11 cellular contexts compared by ENCODE assay signal in genomic region chr9:114389612-114390368, GRCh38. TPM values are rescaled to one million over a fixed set of nuclear protein-coding genes. Genes with fewer than 3 reads are reported as not detected.
DNase-seq lines count a peak whose midpoint lies in the region; ATAC-seq and TF ChIP-seq lines count a peak whose summit lies in the region.
"Had no signal": no experiment of that assay in that cellular context is flagged by ENCODE, and none has a peak within 500 bp of the region (broad histone marks: within the 10 kb centered on the region; RNA-seq: fewer than 3 reads in every experiment).

No MANE protein-coding gene starts in this region.

- H3K4me1 ChIP-seq in left ventricle myocardium inferior = peaks cover 66% of the 10 kb centered on the region
- peaks cover 70% of the 10 kb centered on the region for H3K4me1 ChIP-seq in upper lobe of right lung

- H3K27me3 ChIP-seq in left ventricle myocardium inferior (ENCODE audit: low read depth) (no peaks in the 10 kb centered on the region), WERI-Rb-1 (ENCODE audit: insufficient read depth, low read depth, severe bottlenecking) (no peaks in the 10 kb centered on the region), upper lobe of right lung (no peaks in the 10 kb centered on the region)

- H3K4me3 ChIP-seq in left ventricle myocardium inferior = no peak overlapping the region
- H3K4me3 ChIP-seq in WERI-Rb-1 (ENCODE audit: low read depth, low read length) = no peak overlapping the region
- H3K4me3 ChIP-seq in upper lobe of right lung = no peak overlapping the region

- H3K36me3 ChIP-seq in left ventricle myocardium inferior (no peaks in the 10 kb centered on the region), WERI-Rb-1 (peaks cover 64% of the 10 kb centered on the region), upper lobe of right lung (no peaks in the 10 kb centered on the region)

- no peak for TF ChIP-seq CTCF in left ventricle myocardium inferior (IDR thresholded peaks at IDR 0.05; ENCODE audit: borderline replicate concordance)
- TF ChIP-seq CTCF in WERI-Rb-1 (IDR thresholded peaks at IDR 0.05; ENCODE audit: low read depth, low read length) = peak; percentile 18; the same call in 1 of the 2 replicates
- TF ChIP-seq CTCF in upper lobe of right lung (IDR thresholded peaks at IDR 0.05) = no peak

- DNase-seq in left ventricle myocardium inferior (no peak), cardiac septum (ENCODE audit: low spot score) (no peak), WERI-Rb-1 (no peak), left kidney (ENCODE audit: low read depth, low spot score) (peak; percentile 60), upper lobe of right lung (no peak), T-helper 9 cell (no peak)
- DNase-seq: activated effector memory CD4-positive, alpha-beta T cell treated with Interleukin-2 at 50 U/mL for 16 hours; C1 segment of cervical spinal cord; HCEC 1CT had no signal

- H3K9me3 ChIP-seq in left ventricle myocardium inferior (replicated peaks) = no peaks in the 10 kb centered on the region
- peaks cover 2% of the 10 kb centered on the region for H3K9me3 ChIP-seq in WERI-Rb-1 (ENCODE audit: severe bottlenecking)
- no peaks in the 10 kb centered on the region for H3K9me3 ChIP-seq in upper lobe of right lung

- ATAC-seq in upper lobe of right lung = no peak
- no peak for ATAC-seq in GM18867 (IDR thresholded peaks at IDR 0.05; ENCODE audit: unreplicated experiment)
- no peak for ATAC-seq in HG02678 (IDR thresholded peaks at IDR 0.05; ENCODE audit: unreplicated experiment)

- H3K27ac ChIP-seq in left ventricle myocardium inferior (replicated peaks) (peak overlapping the region; percentile 42), WERI-Rb-1 (peak overlapping the region; percentile 16; the same call in 1 of the 2 replicates), upper lobe of right lung (peak overlapping the region; percentile 96)

- intact Hi-C loops in left ventricle myocardium inferior (cut with micrococcal nuclease) (no loop called here), cardiac septum (cut with DNase I) (no loop called here), upper lobe of right lung (cut with DNase I) (no loop called here)

RNA-seq across cellular contexts. Expression of gene AKNA, which starts 2.0 kb away (rescaled TPM):
- total RNA-seq in left ventricle myocardium inferior (6.3 TPM), cardiac septum (4.5 TPM), upper lobe of right lung (54.7 TPM)

Comparison
In these comparisons a context has a peak if more than half of its experiments do, and no peak if none do; other contexts are left out.
1. H3K27ac ChIP-seq: peak in every context shown above with its lines; median percentile 96 in upper lobe of right lung; 42 in left ventricle myocardium inferior; 16 in WERI-Rb-1.